In the genomic region with DNA sequence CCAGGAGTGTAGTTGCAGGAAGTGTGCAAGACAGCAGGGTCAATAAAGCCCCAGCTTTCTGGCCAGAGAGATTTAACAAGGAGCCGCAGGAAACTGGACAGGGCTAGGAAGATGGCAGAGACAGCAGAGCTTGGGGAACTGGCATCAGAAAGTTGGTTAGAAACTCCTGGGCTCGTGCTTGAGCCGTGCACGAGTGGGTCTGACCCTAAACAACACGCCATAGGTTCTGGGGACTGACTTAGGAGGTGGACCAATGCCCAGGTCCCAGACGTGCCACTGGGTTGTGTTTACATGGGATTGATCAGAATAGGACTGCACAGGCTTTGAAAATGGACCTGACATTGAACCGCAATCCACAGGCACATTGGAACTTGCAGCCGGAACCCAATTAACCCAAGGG, we compare ENCODE assay signal across 1 cellular context.
TF ChIP-seq lines count a peak whose summit lies in the region.

No MANE protein-coding gene starts in this region.

TF ChIP-seq in IMR-90, 13 proteins besides CTCF, POLR2A, EP300 and RAD21:
- TF ChIP-seq MXI1 (IDR thresholded peaks at IDR 0.05; ENCODE audit: borderline replicate concordance, low read depth, low read length) (no peak), RFX5 (IDR thresholded peaks at IDR 0.05; ENCODE audit: low read depth, low read length) (no peak), SMC3 (IDR thresholded peaks at IDR 0.05; ENCODE audit: low read depth, low read length) (no peak), BHLHE40 (IDR thresholded peaks at IDR 0.05; ENCODE audit: low read depth, low read length) (no peak), FOS (IDR thresholded peaks at IDR 0.05; ENCODE audit: low read depth, low read length) (no peak), MAFK (IDR thresholded peaks at IDR 0.05; ENCODE audit: low read depth, low read length) (no peak)
